In genomic region chr6:156175971-156176421, GRCh38 we compare ENCODE assay signal across 8 cellular contexts.
DNase-seq lines count a peak whose midpoint lies in the region; ATAC-seq, FAIRE-seq and TF ChIP-seq lines count a peak whose summit lies in the region.

No MANE protein-coding gene starts in this region.

- H3K9ac ChIP-seq in endothelial cell of umbilical vein (replicated peaks; ENCODE audit: extremely low read depth, insufficient read depth, low read length), result no peak overlapping the region
- no peak overlapping the region for H3K9ac ChIP-seq in neuronal stem cell (ENCODE audit: low read depth, low read length, poor library complexity)

- H3K4me1 ChIP-seq in endothelial cell of umbilical vein (ENCODE audit: control insufficient read depth, extremely low read depth, insufficient read depth, low read length) (no peaks in the 10 kb centered on the region), neuronal stem cell (ENCODE audit: control insufficient read depth in 2 of 2, insufficient read depth in 1 of 2, low read depth in 1 of 2, low read length in 2 of 2) (peaks cover 0 to 6% of the 10 kb centered on the region in 2 donors)

- no peaks in the 10 kb centered on the region for H3K79me2 ChIP-seq in endothelial cell of umbilical vein (ENCODE audit: control insufficient read depth, insufficient read depth, low read length)

- H3K27ac ChIP-seq in endothelial cell of umbilical vein (ENCODE audit: insufficient read depth, low read depth, low read length) (no peak overlapping the region), neuronal stem cell (replicated peaks; ENCODE audit: low read length) (no peak overlapping the region)

- H2AK5ac ChIP-seq in neuronal stem cell (ENCODE audit: low read depth, low read length), result no peak overlapping the region

- H2AFZ ChIP-seq in endothelial cell of umbilical vein (ENCODE audit: low read depth, low read length), result no peak overlapping the region
- no peak overlapping the region for H2AFZ ChIP-seq in neuronal stem cell (ENCODE audit: low read length)

- BruUV-seq in endothelial cell of umbilical vein (replicated peaks; lab: Mats Ljungman, UMichigan), result no TSS peak

- no peaks in the 10 kb centered on the region for H3K79me1 ChIP-seq in neuronal stem cell (ENCODE audit: low read depth, low read length)

- H4K91ac ChIP-seq in neuronal stem cell (ENCODE audit: low read depth, low read length, poor library complexity), result no peak overlapping the region

- H3K4me3 ChIP-seq in GM12864 (ENCODE audit: low read depth, low read length) (no peak overlapping the region), endothelial cell of umbilical vein (replicated peaks in 1 of 3; ENCODE audit: insufficient read depth in 1 of 3, low read depth in 1 of 3, low read length in 3 of 3) (no peak overlapping the region), neuronal stem cell (ENCODE audit: low read length in 2 of 2) (no peak overlapping the region)

- H3K9me3 ChIP-seq in endothelial cell of umbilical vein (replicated peaks; ENCODE audit: control insufficient read depth, insufficient read depth, low read length) (no peaks in the 10 kb centered on the region), neuronal stem cell (replicated peaks in 1 of 2; ENCODE audit: control insufficient read depth in 2 of 2, insufficient read depth in 1 of 2, low read depth in 1 of 2, low read length in 2 of 2) (peaks cover 0 to 2% of the 10 kb centered on the region in 2 donors)

- ATAC-seq in HG02678 (IDR thresholded peaks at IDR 0.05; ENCODE audit: unreplicated experiment), result no peak

- H2BK15ac ChIP-seq in neuronal stem cell (ENCODE audit: low read length), result no peak overlapping the region

- no peak overlapping the region for H3K14ac ChIP-seq in neuronal stem cell (ENCODE audit: low read length)

- H2BK12ac ChIP-seq in neuronal stem cell (ENCODE audit: low read length), result no peak overlapping the region

- H3K18ac ChIP-seq in neuronal stem cell (ENCODE audit: low read length), result peak overlapping the region; percentile 55

- no peak overlapping the region for H3K4me2 ChIP-seq in endothelial cell of umbilical vein (ENCODE audit: insufficient read depth, low read length)
- no peak overlapping the region for H3K4me2 ChIP-seq in neuronal stem cell (ENCODE audit: insufficient read depth, low read length, poor library complexity, severe bottlenecking)

- no peak overlapping the region for H4K8ac ChIP-seq in neuronal stem cell (ENCODE audit: low read depth, low read length)

- CTCF ChIA-PET in endothelial cell of umbilical vein (lab: Charles Lee), result no interaction called here

- FAIRE-seq in endothelial cell of umbilical vein (lab: Jason Lieb, UNC), result no peak
- no peak for FAIRE-seq in GM19239 (lab: Jason Lieb, UNC)

- H3K4ac ChIP-seq in neuronal stem cell (ENCODE audit: low read length), result no peak overlapping the region

- no peaks in the 10 kb centered on the region for H3K9me1 ChIP-seq in endothelial cell of umbilical vein (replicated peaks; ENCODE audit: control insufficient read depth, extremely low read depth, insufficient read depth, low read length)

- H2BK120ac ChIP-seq in neuronal stem cell (ENCODE audit: low read depth, low read length), result no peak overlapping the region

- no peaks in the 10 kb centered on the region for H3K36me3 ChIP-seq in endothelial cell of umbilical vein (ENCODE audit: control insufficient read depth in 2 of 2, extremely low read depth in 1 of 2, insufficient read depth in 2 of 2, low read length in 2 of 2)
- H3K36me3 ChIP-seq in neuronal stem cell (replicated peaks in 1 of 2; ENCODE audit: control insufficient read depth in 2 of 2, insufficient read depth in 2 of 2, low read length in 2 of 2), result no peaks in the 10 kb centered on the region

- peak; percentile 17 for TF ChIP-seq CTCF in GM12864 (IDR thresholded peaks at IDR 0.05; ENCODE audit: low read depth, low read length, missing control alignments)
- TF ChIP-seq CTCF in endothelial cell of umbilical vein (IDR thresholded peaks at IDR 0.05; ENCODE audit: extremely low read depth in 1 of 2, insufficient read depth in 1 of 2, low read depth in 1 of 2, low read length in 2 of 2), result peak in 1 of 2 donors; percentile 38

- no peaks in the 10 kb centered on the region for H4K20me1 ChIP-seq in endothelial cell of umbilical vein (replicated peaks; ENCODE audit: control insufficient read depth, extremely low read depth, insufficient read depth, low read length)

- H3K23ac ChIP-seq in neuronal stem cell (ENCODE audit: low read depth, low read length, poor library complexity), result no peak overlapping the region

- TF ChIP-seq POLR2A in endothelial cell of umbilical vein (IDR thresholded peaks at IDR 0.05; ENCODE audit: low read depth, low read length), result no peak

- DNase-seq in GM12864 (ENCODE audit: low read depth) (no peak), NCI-H345 (lab: John Stamatoyannopoulos, UW) (peak; percentile 83), endothelial cell of umbilical vein (ENCODE audit: low read depth, low spot score) (peak; percentile 24), neuronal stem cell (ENCODE audit: low spot score) (peak; percentile 59), NCI-H446 (lab: John Stamatoyannopoulos, UW) (no peak), GM19239 (ENCODE audit: insufficient read length, low spot score) (no peak)
- DNase-seq in activated CD4-positive, CD25-positive, alpha-beta regulatory T cell treated with anti-CD3 and anti-CD28 coated beads, Interleukin-2, amount 50 U/mL, for 72 hours, result no peak

- intact Hi-C loops in endothelial cell of umbilical vein (cut with micrococcal nuclease), result loop anchor here (1.0 kb wide), 1 partner anchor 388 kb away; no protein-coding TSS in a partner anchor

- dilution Hi-C loops in endothelial cell of umbilical vein (cut with MboI; ENCODE audit: extremely low pct_ligation_motif_present, low sequenced_read_pairs), result no loop called here

- H3K27me3 ChIP-seq in endothelial cell of umbilical vein (ENCODE audit: control insufficient read depth in 2 of 2, insufficient read depth in 2 of 2, low read length in 2 of 2) (no peaks in the 10 kb centered on the region), neuronal stem cell (ENCODE audit: control insufficient read depth in 3 of 3, insufficient read depth in 3 of 3, low read depth in 1 of 3, low read length in 3 of 3) (no peaks in the 10 kb centered on the region)

- POLR2A ChIA-PET in endothelial cell of umbilical vein (lab: Charles Lee), result no interaction called here

- WGBS in neuronal stem cell (ENCODE audit: extremely low coverage in 2 of 2, insufficient read length in 2 of 2, insufficient replicate concordance in 1 of 2), 2 donors, result no CpG with 5 or more reads among the region's 12 CpGs

- no peak overlapping the region for H2BK5ac ChIP-seq in neuronal stem cell (ENCODE audit: low read length)

TF ChIP-seq in endothelial cell of umbilical vein, 7 proteins besides CTCF, POLR2A, EP300 and RAD21:
- TF ChIP-seq EZH2 (IDR thresholded peaks at IDR 0.05; ENCODE audit: borderline replicate concordance, low read depth, low read length, severe bottlenecking) (no peak), FOS (IDR thresholded peaks at IDR 0.05; ENCODE audit: borderline replicate concordance, insufficient read depth, low read length) (no peak), POLR2AphosphoS5 (IDR thresholded peaks at IDR 0.05; ENCODE audit: insufficient read depth, low read depth, low read length) (no peak), MYC (IDR thresholded peaks at IDR 0.05; ENCODE audit: low read depth, low read length) (no peak), GATA2 (IDR thresholded peaks at IDR 0.05; ENCODE audit: insufficient read depth, insufficient read length, low read depth, low read length) (no peak), JUN (IDR thresholded peaks at IDR 0.05; ENCODE audit: borderline replicate concordance, insufficient read depth, insufficient read length, low read depth) (no peak)
- TF ChIP-seq, protein P1, sequence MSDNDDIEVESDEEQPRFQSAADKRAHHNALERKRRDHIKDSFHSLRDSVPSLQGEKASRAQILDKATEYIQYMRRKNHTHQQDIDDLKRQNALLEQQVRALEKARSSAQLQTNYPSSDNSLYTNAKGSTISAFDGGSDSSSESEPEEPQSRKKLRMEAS (IDR thresholded peaks at IDR 0.05; ENCODE audit: insufficient read depth, insufficient read length), result no peak

Comparison
In these comparisons a context has a peak if more than half of its experiments do, and no peak if none do; other contexts are left out.
1. DNase-seq: peak in NCI-H345 (single experiment), endothelial cell of umbilical vein (single experiment) and neuronal stem cell (single experiment); none in GM12864 (single experiment), activated CD4-positive, CD25-positive, alpha-beta regulatory T cell treated with anti-CD3 and anti-CD28 coated beads, Interleukin-2, amount 50 U/mL, for 72 hours (single experiment), NCI-H446 (0 of 2) and GM19239 (single experiment).